22 cellular contexts compared by ENCODE assay signal in the genomic region with DNA sequence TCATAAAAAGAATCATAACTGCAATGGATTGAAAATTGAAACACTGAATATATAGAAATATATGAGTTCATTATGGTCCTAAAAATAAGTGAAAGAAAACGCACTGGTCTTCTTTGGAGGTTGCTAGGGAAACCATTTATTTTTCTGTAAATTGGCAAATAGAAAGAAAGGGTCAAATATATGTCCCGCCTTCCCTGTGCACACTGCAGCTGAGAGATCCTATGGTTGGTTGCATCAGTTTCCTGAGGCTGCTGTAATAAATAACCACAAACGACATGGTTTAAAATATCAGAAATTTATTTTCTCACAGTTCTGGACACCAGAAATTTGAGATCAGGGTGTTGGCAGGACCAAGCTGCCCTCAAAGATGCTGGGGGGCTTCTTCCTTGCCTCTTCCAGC. TPM values are rescaled to one million over a fixed set of nuclear protein-coding genes. Genes with fewer than 3 reads are reported as not detected.
DNase-seq lines count a peak whose midpoint lies in the region; ATAC-seq and TF ChIP-seq lines count a peak whose summit lies in the region.
"Had no signal": no experiment of that assay in that cellular context is flagged by ENCODE, and none has a peak within 500 bp of the region (broad histone marks: within the 10 kb centered on the region; RNA-seq: fewer than 3 reads in every experiment).

No MANE protein-coding gene starts in this region.

- H3K4me1 Mint-ChIP-seq in chondrocyte (ENCODE audit: low read depth) = no peaks in the 10 kb centered on the region
- peaks cover 15% of the 10 kb centered on the region for H3K4me1 Mint-ChIP-seq in activated T-helper 17 cell treated with anti-CD3 and anti-CD28 coated beads, Interleukin-2, amount 50 U/mL, for 72 hours

- H3K27ac ChIP-seq in BLaER1 (no peak overlapping the region), DOHH2 (ENCODE audit: low read depth, low read length) (peak overlapping the region; percentile 67), prostate gland (no peak overlapping the region)
- H3K27ac ChIP-seq: GM23248 had no signal

- H3F3A ChIP-seq in DOHH2 (ENCODE audit: control insufficient read depth, insufficient read depth) = peaks cover 18% of the 10 kb centered on the region

- no peak overlapping the region for H3K9ac ChIP-seq in BLaER1
- H3K9ac ChIP-seq: GM23248, SK-N-SH had no signal

- H3K27me3 ChIP-seq in BLaER1 (no peaks in the 10 kb centered on the region), DOHH2 (ENCODE audit: control insufficient read depth, low read length) (no peaks in the 10 kb centered on the region), prostate gland (replicated peaks; ENCODE audit: insufficient read depth) (no peaks in the 10 kb centered on the region)

- H3K36me3 ChIP-seq in BLaER1 (no peaks in the 10 kb centered on the region), DOHH2 (ENCODE audit: control insufficient read depth, low read length) (no peaks in the 10 kb centered on the region), prostate gland (no peaks in the 10 kb centered on the region)

- H3K4me1 ChIP-seq in BLaER1 (peaks cover 23% of the 10 kb centered on the region), DOHH2 (ENCODE audit: control insufficient read depth, low read length) (peaks cover 60% of the 10 kb centered on the region), prostate gland (replicated peaks) (no peaks in the 10 kb centered on the region)

- H3K36me3 Mint-ChIP-seq in chondrocyte (ENCODE audit: low read depth) = peaks cover 2% of the 10 kb centered on the region
- no peaks in the 10 kb centered on the region for H3K36me3 Mint-ChIP-seq in activated T-helper 17 cell treated with anti-CD3 and anti-CD28 coated beads, Interleukin-2, amount 50 U/mL, for 72 hours (ENCODE audit: low read depth)
- H3K36me3 Mint-ChIP-seq: CD4-positive, CD25-positive, alpha-beta regulatory T cell; T-cell had no signal

- no peaks in the 10 kb centered on the region for H3K79me2 ChIP-seq in DOHH2 (ENCODE audit: control insufficient read depth, low read length)

- TF ChIP-seq POLR2A in prostate gland (IDR thresholded peaks at IDR 0.05) = no peak

- no peaks in the 10 kb centered on the region for H3K9me2 ChIP-seq in DOHH2 (replicated peaks; ENCODE audit: control insufficient read depth, low read length)
- H3K9me2 ChIP-seq: SK-N-SH had no signal

- no peak overlapping the region for H3K27ac Mint-ChIP-seq in chondrocyte (ENCODE audit: unreplicated experiment)
- H3K27ac Mint-ChIP-seq in activated T-helper 17 cell treated with anti-CD3 and anti-CD28 coated beads, Interleukin-2, amount 50 U/mL, for 72 hours = no peak overlapping the region

- DNase-seq in MV-4-11 (lab: John Stamatoyannopoulos, UW) (peak; percentile 47), chondrocyte (ENCODE audit: low spot score) (peak; percentile 22), prostate gland (ENCODE audit: low spot score) (no peak), AG20443 (ENCODE audit: low spot score) (no peak)
- DNase-seq: ACHN; CD4-positive, CD25-positive, alpha-beta regulatory T cell; GM23248; H9; KBM-7; MM.1S; NCI-H1436; NCI-H1930; NCI-H69; SHP77; SK-N-SH; T-cell had no signal

- intact Hi-C loops in prostate gland (cut with DNase I) = no loop called here

- ATAC-seq in activated T-helper 17 cell treated with anti-CD3 and anti-CD28 coated beads, Interleukin-2, amount 50 U/mL, for 72 hours (replicated peaks) = no peak
- ATAC-seq: HepG2, T-cell had no signal

- H3K27me3 Mint-ChIP-seq in chondrocyte (ENCODE audit: low read depth) = no peaks in the 10 kb centered on the region
- H3K27me3 Mint-ChIP-seq in activated T-helper 17 cell treated with anti-CD3 and anti-CD28 coated beads, Interleukin-2, amount 50 U/mL, for 72 hours = no peaks in the 10 kb centered on the region
- H3K27me3 Mint-ChIP-seq: T-cell had no signal

- H3K4me3 ChIP-seq in BLaER1 = no peak overlapping the region
- H3K4me3 ChIP-seq in DOHH2 (ENCODE audit: low read length) = peak overlapping the region; percentile 51
- no peak overlapping the region for H3K4me3 ChIP-seq in prostate gland
- H3K4me3 ChIP-seq: GM23248 had no signal

- peaks cover 3% of the 10 kb centered on the region for H3K9me3 Mint-ChIP-seq in chondrocyte (ENCODE audit: low read depth)
- H3K9me3 Mint-ChIP-seq in activated T-helper 17 cell treated with anti-CD3 and anti-CD28 coated beads, Interleukin-2, amount 50 U/mL, for 72 hours = no peaks in the 10 kb centered on the region
- H3K9me3 Mint-ChIP-seq: CD4-positive, CD25-positive, alpha-beta regulatory T cell; T-cell had no signal

- H3K4me3 Mint-ChIP-seq in chondrocyte (ENCODE audit: unreplicated experiment) = no peak overlapping the region
- no peak overlapping the region for H3K4me3 Mint-ChIP-seq in activated T-helper 17 cell treated with anti-CD3 and anti-CD28 coated beads, Interleukin-2, amount 50 U/mL, for 72 hours
- H3K4me3 Mint-ChIP-seq: CD4-positive, CD25-positive, alpha-beta regulatory T cell; H9; T-cell had no signal

- H3K9me3 ChIP-seq in BLaER1 = peaks cover 9% of the 10 kb centered on the region
- H3K9me3 ChIP-seq in DOHH2 (ENCODE audit: control insufficient read depth, insufficient read depth, low read length) = no peaks in the 10 kb centered on the region
- H3K9me3 ChIP-seq in prostate gland = no peaks in the 10 kb centered on the region
- H3K9me3 ChIP-seq: SK-N-SH had no signal

- TF ChIP-seq CTCF in DOHH2 (IDR thresholded peaks at IDR 0.05; ENCODE audit: low read depth, low read length, poor library complexity, severe bottlenecking) (no peak), chondrocyte (IDR thresholded peaks at IDR 0.05) (no peak), prostate gland (IDR thresholded peaks at IDR 0.05) (no peak)

- 87% methylated on average over 3 of the region's 3 CpGs for WGBS in prostate gland

- H4K20me1 ChIP-seq in BLaER1 (no peaks in the 10 kb centered on the region), DOHH2 (ENCODE audit: control insufficient read depth, insufficient read depth, low read depth, low read length) (no peaks in the 10 kb centered on the region)

- H3K4me2 ChIP-seq in BLaER1 = peak overlapping the region; percentile 39
- H3K4me2 ChIP-seq in DOHH2 (ENCODE audit: low read length) = peak overlapping the region; percentile 67
- H3K4me2 ChIP-seq: SK-N-SH had no signal

RNA-seq across cellular contexts. Expression of a gene that starts 35.0 kb away (rescaled TPM):
- not detected in 3 replicates for total RNA-seq in chondrocyte
- not detected for total RNA-seq in prostate gland
- total RNA-seq in activated T-helper 17 cell treated with anti-CD3 and anti-CD28 coated beads, Interleukin-2, amount 50 U/mL, for 72 hours = 1 to 10 TPM in 1 of 2 donors, under 1 TPM in 1; 0.78 to 2.2 TPM
- total RNA-seq: CD4-positive, CD25-positive, alpha-beta regulatory T cell; GM23248; H9; HepG2; HT-29; NCI-H460 had no signal

RNA-seq across cellular contexts. Expression of a gene that starts 45.6 kb away (rescaled TPM):
- total RNA-seq in chondrocyte (not detected in 3 replicates), prostate gland (not detected)
- total RNA-seq in activated T-helper 17 cell treated with anti-CD3 and anti-CD28 coated beads, Interleukin-2, amount 50 U/mL, for 72 hours = not detected
- total RNA-seq: CD4-positive, CD25-positive, alpha-beta regulatory T cell; GM23248; H9; HepG2; HT-29; NCI-H460; T-cell had no signal

Comparison
In these comparisons a context has a peak if more than half of its experiments do, and no peak if none do; other contexts are left out.
1. DNase-seq: peak in MV-4-11 (single experiment) and chondrocyte (single experiment); none in prostate gland (single experiment) and AG20443 (single experiment).